16 cellular contexts compared by ENCODE assay signal in the genomic region with DNA sequence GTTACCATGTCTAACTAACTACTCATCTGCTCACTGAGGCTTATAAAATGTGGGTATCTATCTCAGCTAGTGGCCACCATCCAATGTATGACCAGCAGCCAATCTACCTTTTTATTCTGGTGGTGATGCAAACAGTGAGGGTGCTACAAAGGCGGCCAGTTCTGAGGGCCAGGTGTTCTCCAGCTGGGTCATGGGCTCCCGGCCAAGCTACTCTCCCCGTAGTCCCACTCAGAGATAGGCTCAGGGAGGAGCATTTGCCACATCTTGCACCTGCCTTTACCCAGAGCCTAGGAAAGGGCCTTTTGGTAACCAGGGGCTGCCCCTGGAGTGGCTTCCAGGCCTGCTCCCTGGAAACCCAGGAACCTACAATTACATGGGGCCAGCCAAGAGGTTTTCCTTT. TPM values are rescaled to one million over a fixed set of nuclear protein-coding genes. Genes with fewer than 3 reads are reported as not detected.
DNase-seq lines count a peak whose midpoint lies in the region; ATAC-seq and TF ChIP-seq lines count a peak whose summit lies in the region.
"Had no signal": no experiment of that assay in that cellular context is flagged by ENCODE, and none has a peak within 500 bp of the region (broad histone marks: within the 10 kb centered on the region; RNA-seq: fewer than 3 reads in every experiment).

No MANE protein-coding gene starts in this region.

- H3K9me3 Mint-ChIP-seq in effector memory CD8-positive, alpha-beta T cell: no peaks in the 10 kb centered on the region
- H3K9me3 Mint-ChIP-seq: activated T-helper 1 cell treated with anti-CD3 and anti-CD28 coated beads, Interleukin-12 subunit alpha, Interleukin-12 subunit beta, Interleukin-2, Interleukin-4 antibody, amounts not matched to agents 30 ng/mL and 10 ng/mL and 1 ng/mL, durations not matched to agents 14 hours and 24 hours and 36 hours; CD4-positive, CD25-positive, alpha-beta regulatory T cell; naive thymus-derived CD8-positive, alpha-beta T cell; stimulated activated naive CD8-positive, alpha-beta T cell treated with anti-CD3 and anti-CD28 coated beads, Interleukin-15, Interleukin-2, amounts not matched to agents 100 ng/mL and 50 ng/mL, for 24 hours; T-helper 1 cell treated with Interleukin-12 subunit alpha and Interleukin-12 subunit beta and Interleukin-4 antibody, amounts not matched to agents 30 μg/mL and 1 μg/mL, for 36 hours had no signal

- TF ChIP-seq POLR2A in stomach (IDR thresholded peaks at IDR 0.05): no peak

- no peak for TF ChIP-seq EP300 in stomach (IDR thresholded peaks at IDR 0.05)

- H3K36me3 ChIP-seq in left ventricle myocardium inferior (peaks cover 12% of the 10 kb centered on the region), stomach (peaks cover 16 to 59% (median 46%) of the 10 kb centered on the region in 4 donors)

- H3K9me3 ChIP-seq in left ventricle myocardium inferior (replicated peaks): no peaks in the 10 kb centered on the region
- H3K9me3 ChIP-seq in stomach: no peaks in the 10 kb centered on the region
- H3K9me3 ChIP-seq: HAP-1 had no signal

- H3K4me3 Mint-ChIP-seq in effector memory CD8-positive, alpha-beta T cell: no peak overlapping the region
- H3K4me3 Mint-ChIP-seq: CD4-positive, CD25-positive, alpha-beta regulatory T cell; stimulated activated naive CD8-positive, alpha-beta T cell treated with anti-CD3 and anti-CD28 coated beads, Interleukin-15, Interleukin-2, amounts not matched to agents 100 ng/mL and 50 ng/mL, for 24 hours; T-helper 1 cell treated with Interleukin-12 subunit alpha and Interleukin-12 subunit beta and Interleukin-4 antibody, amounts not matched to agents 30 μg/mL and 1 μg/mL, for 36 hours had no signal

- no peak overlapping the region for H3K4me3 ChIP-seq in left ventricle myocardium inferior
- H3K4me3 ChIP-seq in stomach: no peak overlapping the region
- H3K4me3 ChIP-seq: HAP-1, lung had no signal

- intact Hi-C loops in left ventricle myocardium inferior (cut with micrococcal nuclease) (loop anchor here (5.0 kb wide), 1 partner anchor 108 kb away; no protein-coding TSS in a partner anchor), left cardiac atrium (cut with DNase I) (loop anchor here (2.0 to 10.0 kb wide), 2 partner anchors 69 to 107 kb away; a partner anchor contains a TSS), stomach (cut with DNase I; ENCODE audit: low total_unique reads) (loop anchor here (5.0 kb wide), 1 partner anchor 113 kb away; no protein-coding TSS in a partner anchor)

- TF ChIP-seq CTCF in left ventricle myocardium inferior (IDR thresholded peaks at IDR 0.05; ENCODE audit: borderline replicate concordance) (no peak), stomach (IDR thresholded peaks at IDR 0.05) (no peak)

- no peak overlapping the region for H3K27ac Mint-ChIP-seq in effector memory CD8-positive, alpha-beta T cell
- H3K27ac Mint-ChIP-seq: activated T-helper 1 cell treated with anti-CD3 and anti-CD28 coated beads, Interleukin-12 subunit alpha, Interleukin-12 subunit beta, Interleukin-2, Interleukin-4 antibody, amounts not matched to agents 30 ng/mL and 10 ng/mL and 1 ng/mL, durations not matched to agents 14 hours and 24 hours and 36 hours; stimulated activated naive CD8-positive, alpha-beta T cell treated with anti-CD3 and anti-CD28 coated beads, Interleukin-15, Interleukin-2, amounts not matched to agents 100 ng/mL and 50 ng/mL, for 24 hours had no signal

- peak overlapping the region; percentile 92 for H3K27ac ChIP-seq in left ventricle myocardium inferior (replicated peaks)
- peak overlapping the region; percentile 54 to 82 (median 79) for H3K27ac ChIP-seq in stomach
- H3K27ac ChIP-seq: HL-60 had no signal

- H3K4me1 ChIP-seq in left ventricle myocardium inferior (peaks cover 89% of the 10 kb centered on the region), stomach (peaks cover 74 to 100% (median 95%) of the 10 kb centered on the region in 4 donors)

- no peak for DNase-seq in left ventricle myocardium inferior
- no peak for DNase-seq in left cardiac atrium
- DNase-seq in NCI-H2107 treated with DMSO at 0.1 percent for 48 hours (lab: John Stamatoyannopoulos, UW; ENCODE audit: unreplicated experiment): peak; percentile 49
- peak; percentile 95 to 96 for DNase-seq in SHP77 (lab: John Stamatoyannopoulos, UW)
- DNase-seq in stomach: peak; percentile 91
- DNase-seq in effector memory CD8-positive, alpha-beta T cell: no peak
- DNase-seq in stimulated activated CD4-positive, alpha-beta T cell treated with anti-CD3 and anti-CD28 coated beads, Interleukin-15, amount 100 ng/mL, for 24 hours: no peak
- no peak for DNase-seq in central memory CD4-positive, alpha-beta T cell

- peaks cover 8% of the 10 kb centered on the region for H3K36me3 Mint-ChIP-seq in effector memory CD8-positive, alpha-beta T cell (ENCODE audit: insufficient read depth)

- H3K27me3 ChIP-seq in left ventricle myocardium inferior (ENCODE audit: low read depth) (no peaks in the 10 kb centered on the region), stomach (no peaks in the 10 kb centered on the region)

- H3K4me1 Mint-ChIP-seq in effector memory CD8-positive, alpha-beta T cell (ENCODE audit: low read depth in 2 of 2): peaks cover 0 to 7% of the 10 kb centered on the region in 2 donors

- no peak for ATAC-seq in left cardiac atrium
- no peak for ATAC-seq in effector memory CD8-positive, alpha-beta T cell (replicated peaks)

- no peaks in the 10 kb centered on the region for H3K27me3 Mint-ChIP-seq in effector memory CD8-positive, alpha-beta T cell
- H3K27me3 Mint-ChIP-seq: CD4-positive, CD25-positive, alpha-beta regulatory T cell; naive thymus-derived CD8-positive, alpha-beta T cell; stimulated activated naive CD8-positive, alpha-beta T cell treated with anti-CD3 and anti-CD28 coated beads, Interleukin-15, Interleukin-2, amounts not matched to agents 100 ng/mL and 50 ng/mL, for 24 hours had no signal

- 22 to 59% (median 36%) methylated on average over 3 of the region's 3 CpGs for WGBS in stomach, 5 donors

RNA-seq across cellular contexts. Expression of a gene that starts 59.0 kb away (rescaled TPM):
- total RNA-seq in left ventricle myocardium inferior (68.7 TPM), left cardiac atrium (10 to 100 TPM; 49.1 to 54.7 TPM), stomach (100 to 1,000 TPM in 2 of 5 donors, 10 to 100 TPM in 3; 28.6 to 137 (median 52.1) TPM)
- polyA plus RNA-seq in stomach: 10 to 100 TPM; 70.7 to 88.0 (median 77.8) TPM

Comparison
In these comparisons a context has a peak if more than half of its experiments do, and no peak if none do; other contexts are left out.
1. DNase-seq: peak in NCI-H2107 treated with DMSO at 0.1 percent for 48 hours (single experiment), SHP77 (2 of 2) and stomach (single experiment); none in left ventricle myocardium inferior (single experiment), left cardiac atrium (single experiment), effector memory CD8-positive, alpha-beta T cell (0 of 3), stimulated activated CD4-positive, alpha-beta T cell treated with anti-CD3 and anti-CD28 coated beads, Interleukin-15, amount 100 ng/mL, for 24 hours (single experiment) and central memory CD4-positive, alpha-beta T cell (single experiment).